In the genomic region with DNA sequence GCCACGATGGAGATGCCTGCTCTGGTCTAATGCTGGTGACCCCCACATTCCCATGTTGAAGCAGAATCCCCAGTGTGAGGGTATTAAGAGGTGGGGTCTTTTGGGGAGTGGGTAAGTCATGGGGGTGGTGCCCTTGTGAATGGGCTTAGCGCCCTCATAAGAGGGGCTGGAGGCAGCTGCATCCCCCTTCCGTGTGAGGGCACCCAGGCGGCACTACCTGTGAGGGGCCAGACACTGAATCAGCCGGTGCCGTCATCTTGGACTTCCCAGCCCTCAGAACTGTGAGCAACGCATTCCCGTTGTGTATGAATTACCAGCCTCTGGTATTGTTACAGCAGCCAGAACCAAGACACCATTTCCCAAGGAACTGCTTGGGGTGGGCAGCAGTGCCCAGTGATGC, we compare ENCODE assay signal across 12 cellular contexts. TPM values are rescaled to one million over a fixed set of nuclear protein-coding genes. Genes with fewer than 3 reads are reported as not detected.
DNase-seq lines count a peak whose midpoint lies in the region; ATAC-seq and TF ChIP-seq lines count a peak whose summit lies in the region.
"Had no signal": no experiment of that assay in that cellular context is flagged by ENCODE, and none has a peak within 500 bp of the region (broad histone marks: within the 10 kb centered on the region; RNA-seq: fewer than 3 reads in every experiment).

No MANE protein-coding gene starts in this region.

- peak; percentile 35 for DNase-seq in cardiac septum (ENCODE audit: low spot score)
- no peak for DNase-seq in left ventricle myocardium inferior
- peak; percentile 61 for DNase-seq in coronary artery (ENCODE audit: low spot score)
- DNase-seq in left lobe of liver (ENCODE audit: low spot score): peak; percentile 36
- DNase-seq in spleen: peak; percentile 48
- no peak for DNase-seq in islet precursor cell
- DNase-seq: Calu3, DMS 273 treated with DMSO at 0.1 percent for 48 hours, H9 had no signal

- H3K36me3 ChIP-seq in left ventricle myocardium inferior: no peaks in the 10 kb centered on the region
- no peaks in the 10 kb centered on the region for H3K36me3 ChIP-seq in spleen

- H3K4me3 ChIP-seq in left ventricle myocardium inferior (no peak overlapping the region), coronary artery (no peak overlapping the region), spleen (no peak overlapping the region)
- H3K4me3 ChIP-seq: GM12878, GM23338 had no signal

- H3K9me3 ChIP-seq in left ventricle myocardium inferior (replicated peaks): no peaks in the 10 kb centered on the region
- peaks cover 0 to 3% (median 0%) of the 10 kb centered on the region in 8 donors for H3K9me3 ChIP-seq in spleen

- no peak for TF ChIP-seq POLR2A in spleen (IDR thresholded peaks at IDR 0.05)

- H3K27me3 ChIP-seq in left ventricle myocardium inferior (ENCODE audit: low read depth) (peaks cover 60% of the 10 kb centered on the region), spleen (replicated peaks in 1 of 7) (peaks cover 0 to 13% (median 0%) of the 10 kb centered on the region in 7 donors)

- no peaks in the 10 kb centered on the region for H3K4me1 ChIP-seq in left ventricle myocardium inferior
- H3K4me1 ChIP-seq in spleen: peaks cover 0 to 6% (median 0%) of the 10 kb centered on the region in 6 donors

- H3K27ac ChIP-seq in left ventricle myocardium inferior (replicated peaks) (no peak overlapping the region), coronary artery (no peak overlapping the region), spleen (no peak overlapping the region)

- TF ChIP-seq CTCF in left ventricle myocardium inferior (IDR thresholded peaks at IDR 0.05; ENCODE audit: borderline replicate concordance): no peak
- TF ChIP-seq CTCF in coronary artery (IDR thresholded peaks at IDR 0.05): no peak
- TF ChIP-seq CTCF in spleen (IDR thresholded peaks at IDR 0.05 in 8 of 11, conservative IDR thresholded peaks at IDR 0.05 in 3 of 11): no peak

- no peak for ATAC-seq in left lobe of liver
- ATAC-seq in HG02763 (IDR thresholded peaks at IDR 0.05; ENCODE audit: unreplicated experiment): no peak
- ATAC-seq: GM12878, GM23338 had no signal

- intact Hi-C loops in cardiac septum (cut with DNase I): loop anchor here (10.0 kb wide), 1 partner anchor 114 kb away; no protein-coding TSS in a partner anchor
- intact Hi-C loops in left ventricle myocardium inferior (cut with micrococcal nuclease): no loop called here
- intact Hi-C loops in spleen (cut with DNase I; ENCODE audit: low total_unique reads): no loop called here

- 60 to 95% (median 90%) methylated on average over 1 to 8 of the region's 8 CpGs for WGBS in spleen, 5 donors

RNA-seq across cellular contexts. Expression of a gene that starts 27.0 kb away (rescaled TPM):
- 33.7 TPM for total RNA-seq in cardiac septum
- total RNA-seq in left ventricle myocardium inferior: 45.9 TPM
- total RNA-seq in left lobe of liver: 102 TPM
- 100 to 1,000 TPM in 1 of 7 donors, 10 to 100 TPM in 6; 64.5 to 119 (median 84.1) TPM for total RNA-seq in spleen
- 10 to 100 TPM; 44.1 to 57.0 (median 45.4) TPM for polyA plus RNA-seq in spleen

Comparison
In these comparisons a context has a peak if more than half of its experiments do, and no peak if none do; other contexts are left out.
1. DNase-seq: peak in cardiac septum (single experiment), coronary artery (single experiment), left lobe of liver (single experiment) and spleen (single experiment); none in left ventricle myocardium inferior (single experiment) and islet precursor cell (single experiment).